33 cellular contexts compared by ENCODE assay signal in genomic region chr10:44439845-44440244, GRCh38. TPM values are rescaled to one million over a fixed set of nuclear protein-coding genes. Genes with fewer than 3 reads are reported as not detected.
"Had no signal": no experiment of that assay in that cellular context is flagged by ENCODE, and none has a peak within 500 bp of the region (broad histone marks: within the 10 kb centered on the region; RNA-seq: fewer than 3 reads in every experiment).

No MANE protein-coding gene starts in this region.

- H3K27me3 ChIP-seq: brain microvascular endothelial cell, cardiac muscle cell had no signal

- DNase-seq: activated CD4-positive, alpha-beta memory T cell treated with anti-CD3 and anti-CD28 coated beads, Interleukin-2, amount 10 ng/mL, durations not matched to agents 7 days and 5 days; activated CD4-positive, alpha-beta T cell treated with anti-CD3 and anti-CD28 coated beads for 1 hour; activated CD4-positive, alpha-beta T cell treated with anti-CD3 and anti-CD28 coated beads for 48 hours; activated CD4-positive, CD25-positive, alpha-beta regulatory T cell; activated CD8-positive, alpha-beta memory T cell treated with anti-CD3 and anti-CD28 coated beads, Interleukin-2, amount 10 ng/mL, durations not matched to agents 7 days and 5 days; activated CD8-positive, alpha-beta memory T cell treated with anti-CD3 and anti-CD28 coated beads, Interleukin-2, amount 50 U/mL, for 48 hours; activated effector memory CD4-positive, alpha-beta T cell treated with Interleukin-2 at 50 U/mL for 16 hours; activated naive CD4-positive, alpha-beta T cell treated with anti-CD3 and anti-CD28 coated beads, Interleukin-2, amount 50 U/mL, for 16 hours; activated naive CD8-positive, alpha-beta T cell treated with anti-CD3 and anti-CD28 coated beads for 36 hours; activated T-cell treated with anti-CD3 and anti-CD28 coated beads, Interleukin-2, amount 50 U/mL, for 48 hours; amniotic stem cell; brain microvascular endothelial cell; MM.1S; MV-4-11; NCI-H1092 treated with DMSO at 0.1 percent for 48 hours; NCI-H1417; NCI-H146; NCI-H187; NCI-H2029 treated with DMSO at 0.1 percent for 48 hours; NCI-H2107; NCI-H2171; NCI-H510A; NCI-H526; NCI-H748 treated with DMSO at 0.1 percent for 48 hours; NK-92 treated with Interleukin-12 subunit alpha and Interleukin-12 subunit beta, amount 100 ng/mL, for 24 hours; OCI-M1; Right ventricle myocardium superior; SW 1271; T-helper 1 cell; T-helper 2 cell; T-helper 9 cell had no signal

- H3K27ac ChIP-seq: brain microvascular endothelial cell, cardiac muscle cell, VCaP had no signal

- ATAC-seq: activated CD8-positive, alpha-beta memory T cell treated with anti-CD3 and anti-CD28 coated beads, Interleukin-2, amount 10 ng/mL, durations not matched to agents 7 days and 5 days had no signal

- H3K36me3 ChIP-seq: brain microvascular endothelial cell, cardiac muscle cell had no signal

- H3K4me3 ChIP-seq: cardiac muscle cell had no signal

RNA-seq across cellular contexts. Expression of gene CXCL12, which starts 54.9 kb away (rescaled TPM):
- total RNA-seq: activated CD4-positive, alpha-beta memory T cell treated with anti-CD3 and anti-CD28 coated beads, Interleukin-2, amount 10 ng/mL, durations not matched to agents 7 days and 5 days; activated CD8-positive, alpha-beta memory T cell treated with anti-CD3 and anti-CD28 coated beads, Interleukin-2, amount 10 ng/mL, durations not matched to agents 7 days and 5 days; activated naive CD8-positive, alpha-beta T cell treated with anti-CD3 and anti-CD28 coated beads for 36 hours had no signal
